Comparison of ENCODE assay signal across 1 cellular context in genomic region chr5:138752951-138753793, GRCh38.
TF ChIP-seq lines count a peak whose summit lies in the region.

Gene CTNNA1 (plus strand): TSS chr5:138753425. CDS start chr5:138781925, 28,500 bp downstream.

TF ChIP-seq in K562, 482 proteins besides CTCF, POLR2A, EP300 and RAD21 (continued from another document and continues in another):
- TF ChIP-seq FIP1L1 (IDR thresholded peaks at IDR 0.05; ENCODE audit: low read depth, low read length, poor library complexity, severe bottlenecking): peak; percentile 28
- TF ChIP-seq PRDM10 (IDR thresholded peaks at IDR 0.05; ENCODE audit: partially characterized antibody): peak; percentile 64
- no peak for TF ChIP-seq ZFP1 (CRISPR knock-in tag; IDR thresholded peaks at IDR 0.05)
- peak; percentile 73 for TF ChIP-seq HMGN3 (IDR thresholded peaks at IDR 0.05; ENCODE audit: borderline replicate concordance, extremely low read depth, insufficient read length, low read depth, low read length)
- TF ChIP-seq ZNF780A (CRISPR knock-in tag; IDR thresholded peaks at IDR 0.05): no peak
- no peak for TF ChIP-seq HES1 (IDR thresholded peaks at IDR 0.05; ENCODE audit: low read depth)
- no peak for TF ChIP-seq CTCFL (IDR thresholded peaks at IDR 0.05; ENCODE audit: borderline replicate concordance, insufficient read depth, low read depth, low read length, poor library complexity, severe bottlenecking)
- no peak for TF ChIP-seq YY1 (IDR thresholded peaks at IDR 0.05; ENCODE audit: borderline replicate concordance in 1 of 3, control insufficient read depth in 1 of 3, extremely low read depth in 1 of 3, insufficient read depth in 3 of 3, insufficient read length in 1 of 3, insufficient replicate concordance in 2 of 3, low read depth in 1 of 3, low read length in 2 of 3)
- no peak; the same call in 1 of the 2 replicates for TF ChIP-seq MTA3 (IDR thresholded peaks at IDR 0.05; ENCODE audit: borderline replicate concordance)
- 0 out of 2 replicates have a peak, but pooled peaks have one; percentile 55 for TF ChIP-seq XRCC5 (IDR thresholded peaks at IDR 0.05; ENCODE audit: low read depth, low read length)
- TF ChIP-seq ZSCAN29 (IDR thresholded peaks at IDR 0.05): no peak
- peak; percentile 83 for TF ChIP-seq KLF1 (tag; IDR thresholded peaks at IDR 0.05)
- no peak for TF ChIP-seq POLR3A (IDR thresholded peaks at IDR 0.05; ENCODE audit: borderline replicate concordance, extremely low read depth, insufficient read depth, insufficient read length)
- 0 out of 2 replicates have a peak, but pooled peaks have one; percentile 31 for TF ChIP-seq SMARCC2 (IDR thresholded peaks at IDR 0.05; ENCODE audit: low read depth)
- TF ChIP-seq NCOA6 (IDR thresholded peaks at IDR 0.05): no peak
- TF ChIP-seq U2AF2 (optimal IDR thresholded peaks at IDR 0.05; ENCODE audit: low read depth, low read length): no peak
- TF ChIP-seq ZNF518B (CRISPR knock-in tag; IDR thresholded peaks at IDR 0.05): no peak
- peak; percentile 10; the same call in 1 of the 2 replicates for TF ChIP-seq ZBED1 (IDR thresholded peaks at IDR 0.05)
- peak; percentile 93 for TF ChIP-seq RBFOX2 (IDR thresholded peaks at IDR 0.05; ENCODE audit: low read depth, low read length)
- TF ChIP-seq POLR2AphosphoS5 (IDR thresholded peaks at IDR 0.05; ENCODE audit: control insufficient read depth, insufficient read depth, low read depth, low read length): peak; percentile 69; the same call in 1 of the 2 replicates
- TF ChIP-seq ZNF639 (CRISPR knock-in tag; conservative IDR thresholded peaks at IDR 0.05 in 1 of 2, IDR thresholded peaks at IDR 0.05 in 1 of 2): peak in 1 of 2 experiments; percentile 23; a peak in 1 of 4 replicates
- no peak for TF ChIP-seq NFXL1 (CRISPR knock-in tag; IDR thresholded peaks at IDR 0.05)
- TF ChIP-seq ESRRB (CRISPR knock-in tag; IDR thresholded peaks at IDR 0.05; ENCODE audit: borderline replicate concordance): no peak
- peak in 1 of 2 experiments; percentile 51; a peak in 3 of 4 replicates for TF ChIP-seq NRF1 (conservative IDR thresholded peaks at IDR 0.05 in 1 of 2, IDR thresholded peaks at IDR 0.05 in 1 of 2)
- peak; percentile 81 for TF ChIP-seq EGR1 (conservative IDR thresholded peaks at IDR 0.05)
- TF ChIP-seq GABPB1 (CRISPR knock-in tag; IDR thresholded peaks at IDR 0.05): no peak
- TF ChIP-seq CXXC5 (CRISPR knock-in tag; IDR thresholded peaks at IDR 0.05): peak; percentile 92
- no peak for TF ChIP-seq TEAD4 (IDR thresholded peaks at IDR 0.05; ENCODE audit: low read length)
- no peak for TF ChIP-seq TEAD4 (CRISPR knock-in tag; IDR thresholded peaks at IDR 0.05; ENCODE audit: borderline replicate concordance)
- TF ChIP-seq GABPA (tag; conservative IDR thresholded peaks at IDR 0.05; ENCODE audit: low read depth): peak; percentile 42
- TF ChIP-seq PPARD (CRISPR knock-in tag; IDR thresholded peaks at IDR 0.05): no peak
- no peak for TF ChIP-seq E2F1 (CRISPR knock-in tag; IDR thresholded peaks at IDR 0.05)
- no peak for TF ChIP-seq TRIM24 (IDR thresholded peaks at IDR 0.05)
- TF ChIP-seq BCOR (IDR thresholded peaks at IDR 0.05): peak; percentile 58; the same call in 1 of the 2 replicates
- TF ChIP-seq ARNT (IDR thresholded peaks at IDR 0.05): 0 out of 4 replicates have a peak, but pooled peaks of 1 of the 2 experiments have one; percentile 26
- TF ChIP-seq BACH1 (tag; IDR thresholded peaks at IDR 0.05): no peak
- TF ChIP-seq MTA1 (IDR thresholded peaks at IDR 0.05; ENCODE audit: borderline replicate concordance): peak; percentile 44; the same call in 1 of the 2 replicates
- TF ChIP-seq CGGBP1 (CRISPR knock-in tag; IDR thresholded peaks at IDR 0.05): no peak; the same call in 1 of the 2 replicates
- peak; percentile 9; the same call in 1 of the 2 replicates for TF ChIP-seq HBP1 (CRISPR knock-in tag; IDR thresholded peaks at IDR 0.05)
- peak; percentile 83 for TF ChIP-seq DPF2 (IDR thresholded peaks at IDR 0.05)
- TF ChIP-seq CCNT2 (IDR thresholded peaks at IDR 0.05; ENCODE audit: borderline replicate concordance, extremely low read depth, insufficient read length, low read depth, low read length): peak; percentile 23
- no peak for TF ChIP-seq MIER1 (IDR thresholded peaks at IDR 0.05; ENCODE audit: low read depth)
- no peak for TF ChIP-seq ZNF830 (CRISPR knock-in tag; IDR thresholded peaks at IDR 0.05)
- TF ChIP-seq CREB3L1 (IDR thresholded peaks at IDR 0.05; ENCODE audit: borderline replicate concordance, low read depth): peak; percentile 26; the same call in 1 of the 2 replicates
- TF ChIP-seq PCBP1 (IDR thresholded peaks at IDR 0.05; ENCODE audit: low read depth, low read length, poor library complexity, severe bottlenecking): peak; percentile 18
- TF ChIP-seq ZNF140 (CRISPR knock-in tag; IDR thresholded peaks at IDR 0.05): no peak
- no peak for TF ChIP-seq ZC3H11A (IDR thresholded peaks at IDR 0.05; ENCODE audit: low read depth, low read length)
- TF ChIP-seq EP400 (IDR thresholded peaks at IDR 0.05): peak; percentile 68
- no peak for TF ChIP-seq ATF1 (CRISPR knock-in tag; IDR thresholded peaks at IDR 0.05)
- TF ChIP-seq ATF1 (tag; IDR thresholded peaks at IDR 0.05): no peak
- no peak for TF ChIP-seq MYC (IDR thresholded peaks at IDR 0.05; ENCODE audit: low read depth, low read length)
- TF ChIP-seq MYC (CRISPR knock-in tag; IDR thresholded peaks at IDR 0.05; ENCODE audit: borderline replicate concordance, low read depth): peak; percentile 69; the same call in 1 of the 2 replicates
- peak; percentile 87 for TF ChIP-seq ETV1 (tag; conservative IDR thresholded peaks at IDR 0.05; ENCODE audit: low read depth)
- TF ChIP-seq ZNF76 (CRISPR knock-in tag; IDR thresholded peaks at IDR 0.05; ENCODE audit: borderline replicate concordance): 0 out of 2 replicates have a peak, but pooled peaks have one; percentile 19
